ENCODE assay signal across 24 cellular contexts in the genomic region with DNA sequence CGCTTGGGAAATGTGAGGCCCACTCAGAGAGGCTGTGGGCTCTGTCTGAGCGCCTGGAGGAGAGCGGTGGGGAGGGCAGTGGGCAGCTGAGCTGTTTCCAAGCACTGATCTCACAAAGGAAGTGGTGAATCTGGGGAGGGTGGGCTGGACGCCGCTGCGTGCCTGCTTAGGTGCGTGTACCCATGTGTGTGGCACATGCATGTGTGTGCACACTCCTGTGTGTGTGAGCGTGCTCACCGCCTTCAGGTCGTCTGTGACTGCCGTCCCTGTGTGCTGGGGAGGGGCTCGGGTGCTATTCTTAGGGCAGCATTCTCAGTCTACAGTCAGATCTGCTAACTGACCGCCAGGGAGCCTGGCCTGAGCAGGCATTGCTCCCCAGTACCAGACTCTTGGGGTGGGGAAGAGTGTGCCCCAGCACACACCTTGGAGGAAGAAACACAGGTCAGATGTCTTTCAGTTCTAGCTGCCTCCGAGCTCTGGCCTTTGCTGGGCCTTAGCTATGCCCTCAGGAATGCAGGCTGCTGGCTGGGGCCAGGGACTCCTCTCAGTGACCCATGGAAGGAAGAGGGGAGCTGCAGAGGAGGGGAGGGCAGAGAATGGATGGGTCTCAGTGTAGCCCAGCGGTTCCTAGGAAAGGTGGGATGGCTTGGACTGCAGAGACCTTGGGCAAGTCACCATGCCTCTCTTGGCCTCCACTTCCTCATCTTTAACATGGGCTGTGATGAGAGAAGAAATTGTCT. TPM values are rescaled to one million over a fixed set of nuclear protein-coding genes. Genes with fewer than 3 reads are reported as not detected.
DNase-seq lines count a peak whose midpoint lies in the region; ATAC-seq and TF ChIP-seq lines count a peak whose summit lies in the region.
"Had no signal": no experiment of that assay in that cellular context is flagged by ENCODE, and none has a peak within 500 bp of the region (broad histone marks: within the 10 kb centered on the region; RNA-seq: fewer than 3 reads in every experiment).

No MANE protein-coding gene starts in this region.

- intact Hi-C loops in A673 (cut with micrococcal nuclease; ENCODE audit: unreplicated experiment): no loop called here
- intact Hi-C loops in mammary epithelial cell (cut with micrococcal nuclease): no loop called here
- intact Hi-C loops in CD4-positive, alpha-beta T cell (cut with DNase I, micrococcal nuclease): no loop called here

- H3K36me3 ChIP-seq in endodermal cell (ENCODE audit: control insufficient read depth, insufficient read depth, low read length) (no peaks in the 10 kb centered on the region), A673 (ENCODE audit: insufficient read depth, low read length, poor library complexity, severe bottlenecking) (no peaks in the 10 kb centered on the region), mammary epithelial cell (ENCODE audit: insufficient read depth, low read length) (no peaks in the 10 kb centered on the region)
- H3K36me3 ChIP-seq: esophagus muscularis mucosa, gastrocnemius medialis, SJSA1, suprapubic skin had no signal

- H3K4me2 ChIP-seq in mammary epithelial cell (ENCODE audit: insufficient read depth, low read depth, low read length): no peak overlapping the region

- H3K4me1 ChIP-seq in endodermal cell (ENCODE audit: control insufficient read depth, insufficient read depth, low read length): no peaks in the 10 kb centered on the region
- H3K4me1 ChIP-seq in A673 (ENCODE audit: insufficient read depth, low read length, poor library complexity, severe bottlenecking): peaks cover 4% of the 10 kb centered on the region
- peaks cover 21% of the 10 kb centered on the region for H3K4me1 ChIP-seq in mammary epithelial cell (ENCODE audit: insufficient read depth, low read length)
- H3K4me1 ChIP-seq: gastrocnemius medialis, SJSA1 had no signal

- H3K27ac Mint-ChIP-seq in endodermal cell (no peak overlapping the region), nephron progenitor cell (peak overlapping the region; percentile 12)
- no peak overlapping the region for H3K27ac Mint-ChIP-seq in CD4-positive, alpha-beta T cell
- H3K27ac Mint-ChIP-seq: activated naive CD4-positive, alpha-beta T cell treated with anti-CD3 and anti-CD28 coated beads, Interleukin-2, amount 10 ng/mL, durations not matched to agents 7 days and 5 days had no signal

- in situ Hi-C loops in mammary epithelial cell (cut with MboI; ENCODE audit: low sequenced_read_pairs in 2 of 2): no loop called here

- dilution Hi-C loops in mammary epithelial cell (cut with HindIII; ENCODE audit: low sequenced_read_pairs): no loop called here

- TF ChIP-seq CTCF in endodermal cell (conservative IDR thresholded peaks at IDR 0.05) (no peak), nephron progenitor cell (IDR thresholded peaks at IDR 0.05) (no peak), A673 (conservative IDR thresholded peaks at IDR 0.05; ENCODE audit: low read depth, low read length) (no peak), mammary epithelial cell (conservative IDR thresholded peaks at IDR 0.05 in 1 of 2, IDR thresholded peaks at IDR 0.05 in 1 of 2; ENCODE audit: extremely low read depth in 1 of 2, insufficient read depth in 1 of 2, low read depth in 1 of 2, low read length in 2 of 2) (no peak)
- no peak for TF ChIP-seq CTCF in CD4-positive, alpha-beta T cell (IDR thresholded peaks at IDR 0.05)

- H3K4me1 Mint-ChIP-seq in endodermal cell (no peaks in the 10 kb centered on the region), nephron progenitor cell (peaks cover 29% of the 10 kb centered on the region)
- no peaks in the 10 kb centered on the region for H3K4me1 Mint-ChIP-seq in CD4-positive, alpha-beta T cell (ENCODE audit: low read depth)
- H3K4me1 Mint-ChIP-seq: activated naive CD4-positive, alpha-beta T cell treated with anti-CD3 and anti-CD28 coated beads, Interleukin-2, amount 10 ng/mL, durations not matched to agents 7 days and 5 days had no signal

- no peaks in the 10 kb centered on the region for H3K9me3 Mint-ChIP-seq in endodermal cell
- peaks cover 9% of the 10 kb centered on the region for H3K9me3 Mint-ChIP-seq in nephron progenitor cell
- no peaks in the 10 kb centered on the region for H3K9me3 Mint-ChIP-seq in CD4-positive, alpha-beta T cell

- 89 to 92% methylated on average over 11 to 15 of the region's 15 CpGs for WGBS in endodermal cell (ENCODE audit: insufficient coverage in 1 of 2, insufficient read length in 1 of 2), 2 experiments
- WGBS in mammary epithelial cell (ENCODE audit: low coverage, missing lambda C conversion rate): 97% methylated on average over 12 of the region's 15 CpGs

- POLR2A ChIA-PET in A673 (lab: Charles Lee; ENCODE audit: low non-redundant PET): no interaction called here
- POLR2A ChIA-PET in CD4-positive, alpha-beta T cell (lab: Charles Lee): no interaction called here

- no peaks in the 10 kb centered on the region for H3K27me3 ChIP-seq in endodermal cell (ENCODE audit: control insufficient read depth, insufficient read depth, low read length, poor library complexity, severe bottlenecking)
- no peaks in the 10 kb centered on the region for H3K27me3 ChIP-seq in A673 (replicated peaks; ENCODE audit: insufficient read depth, low read depth, low read length, poor library complexity)
- H3K27me3 ChIP-seq in mammary epithelial cell (ENCODE audit: insufficient read depth, low read length): no peaks in the 10 kb centered on the region
- H3K27me3 ChIP-seq in CD4-positive, alpha-beta T cell (ENCODE audit: control insufficient read depth, insufficient read depth, low read length): no peaks in the 10 kb centered on the region
- H3K27me3 ChIP-seq: esophagus muscularis mucosa, gastrocnemius medialis, SJSA1, suprapubic skin had no signal

- H3K27me3 Mint-ChIP-seq in endodermal cell (ENCODE audit: insufficient read depth): no peaks in the 10 kb centered on the region
- no peaks in the 10 kb centered on the region for H3K27me3 Mint-ChIP-seq in nephron progenitor cell (ENCODE audit: low read depth, poor library complexity)
- no peaks in the 10 kb centered on the region for H3K27me3 Mint-ChIP-seq in CD4-positive, alpha-beta T cell
- H3K27me3 Mint-ChIP-seq: activated naive CD4-positive, alpha-beta T cell treated with anti-CD3 and anti-CD28 coated beads, Interleukin-2, amount 10 ng/mL, durations not matched to agents 7 days and 5 days had no signal

- H3K36me3 Mint-ChIP-seq in endodermal cell (ENCODE audit: low read depth) (no peaks in the 10 kb centered on the region), nephron progenitor cell (ENCODE audit: low read depth) (no peaks in the 10 kb centered on the region)
- no peaks in the 10 kb centered on the region for H3K36me3 Mint-ChIP-seq in CD4-positive, alpha-beta T cell (ENCODE audit: low read depth)
- H3K36me3 Mint-ChIP-seq: activated naive CD4-positive, alpha-beta T cell treated with anti-CD3 and anti-CD28 coated beads, Interleukin-2, amount 10 ng/mL, durations not matched to agents 7 days and 5 days had no signal

- H3K27ac ChIP-seq in endodermal cell (ENCODE audit: low read depth, low read length): no peak overlapping the region
- H3K27ac ChIP-seq in A673 (ENCODE audit: low read depth, low read length, poor library complexity, severe bottlenecking): no peak overlapping the region
- no peak overlapping the region for H3K27ac ChIP-seq in mammary epithelial cell (ENCODE audit: insufficient read depth, low read depth, low read length)
- no peak overlapping the region for H3K27ac ChIP-seq in CD4-positive, alpha-beta T cell (ENCODE audit: low read depth, low read length)
- H3K27ac ChIP-seq: esophagus muscularis mucosa, gastrocnemius medialis, SJSA1, suprapubic skin had no signal

- ATAC-seq in HG02885 (IDR thresholded peaks at IDR 0.05; ENCODE audit: poor library complexity, unreplicated experiment): no peak
- no peak for ATAC-seq in CD4-positive, alpha-beta T cell (ENCODE audit: poor library complexity)
- ATAC-seq: gastrocnemius medialis had no signal

- no peak overlapping the region for H3K4me3 Mint-ChIP-seq in endodermal cell
- no peak overlapping the region for H3K4me3 Mint-ChIP-seq in nephron progenitor cell
- no peak overlapping the region for H3K4me3 Mint-ChIP-seq in CD4-positive, alpha-beta T cell
- H3K4me3 Mint-ChIP-seq: activated naive CD4-positive, alpha-beta T cell treated with anti-CD3 and anti-CD28 coated beads, Interleukin-2, amount 10 ng/mL, durations not matched to agents 7 days and 5 days had no signal

- H3K4me3 ChIP-seq in endodermal cell (ENCODE audit: low read length) (no peak overlapping the region), A673 (ENCODE audit: low read depth, low read length, poor library complexity, severe bottlenecking) (no peak overlapping the region), mammary epithelial cell (replicated peaks in 1 of 3; ENCODE audit: insufficient read depth in 1 of 3, low read depth in 2 of 3, low read length in 3 of 3) (no peak overlapping the region)
- H3K4me3 ChIP-seq: esophagus muscularis mucosa, gastrocnemius medialis, SJSA1, suprapubic skin had no signal

- DNase-seq in AG08396 (ENCODE audit: low spot score) (peak; percentile 56), HT1080 (ENCODE audit: low read depth) (peak; percentile 35), endodermal cell (peak; percentile 63), nephron progenitor cell (no peak), A673 (ENCODE audit: low spot score) (no peak), mammary epithelial cell (no peak)
- no peak for DNase-seq in CD4-positive, alpha-beta T cell
- DNase-seq: activated naive CD4-positive, alpha-beta T cell treated with anti-CD3 and anti-CD28 coated beads, Interleukin-2, amount 10 ng/mL, durations not matched to agents 7 days and 5 days; amygdala; cortex of kidney; gastrocnemius medialis; NCI-H1048; NCI-H187; NCI-H526 treated with DMSO at 0.1 percent for 48 hours; occipital lobe; small intestine; stimulated activated CD4-positive, alpha-beta T cell treated with anti-CD3 and anti-CD28 coated beads, Interleukin-2, amount 100 ng/mL, for 24 hours had no signal

- CTCF ChIA-PET in A673 (lab: Charles Lee): no interaction called here
- CTCF ChIA-PET in mammary epithelial cell (lab: Charles Lee; ENCODE audit: low non-redundant PET): no interaction called here
- CTCF ChIA-PET in CD4-positive, alpha-beta T cell (lab: Charles Lee): no interaction called here

- no peak overlapping the region for H2AFZ ChIP-seq in mammary epithelial cell (ENCODE audit: low read depth, low read length)

- no peak overlapping the region for H3K9ac ChIP-seq in endodermal cell (ENCODE audit: extremely low read depth, low read length, poor library complexity, severe bottlenecking)
- no peak overlapping the region for H3K9ac ChIP-seq in mammary epithelial cell (ENCODE audit: insufficient read depth, low read length)

- BruUV-seq in A673 (replicated peaks; lab: Mats Ljungman, UMichigan) (no TSS peak), mammary epithelial cell (replicated peaks; lab: Mats Ljungman, UMichigan) (no TSS peak)

- H3K79me2 ChIP-seq in mammary epithelial cell (ENCODE audit: insufficient read depth, low read length): no peaks in the 10 kb centered on the region

- H3K9me3 ChIP-seq in endodermal cell (ENCODE audit: control insufficient read depth, low read length) (peaks cover 3% of the 10 kb centered on the region), A673 (ENCODE audit: low read depth, low read length, poor library complexity, severe bottlenecking) (no peaks in the 10 kb centered on the region), mammary epithelial cell (replicated peaks; ENCODE audit: insufficient read depth, low read length) (no peaks in the 10 kb centered on the region)
- H3K9me3 ChIP-seq in CD4-positive, alpha-beta T cell (ENCODE audit: control insufficient read depth, low read length): no peaks in the 10 kb centered on the region
- H3K9me3 ChIP-seq: esophagus muscularis mucosa, gastrocnemius medialis, SJSA1, suprapubic skin had no signal

- no peaks in the 10 kb centered on the region for H4K20me1 ChIP-seq in mammary epithelial cell (ENCODE audit: insufficient read depth, low read length)

RNA-seq across cellular contexts. Expression of a gene that starts 31.4 kb away (rescaled TPM):
- 0.71 and 1.6 TPM in 2 replicates for total RNA-seq in HT1080 (2014; rRNA removed; shearing (Covaris generic))
- polyA plus RNA-seq in HT1080 (2015; cell fraction: cytosol; rRNA removed): 0.79 and 0.83 TPM in 2 replicates
- 0.31 and 0.83 TPM in 2 replicates for polyA plus RNA-seq in HT1080 (2015; cell fraction: nucleus; rRNA removed)
- 1 to 10 TPM in 1 of 2 donors, under 1 TPM in 1; 0.26 to 1.3 TPM for total RNA-seq in endodermal cell
- polyA plus RNA-seq in endodermal cell (2013, experiment 1 of 2): 5.0 TPM
- polyA plus RNA-seq in endodermal cell (2013, experiment 2 of 2): 4.1 TPM
- total RNA-seq in A673 (2021): 0.24 and 0.45 TPM in 2 replicates
- 10 to 100 TPM in 1 of 2 donors, 1 to 10 TPM in 1; 4.8 to 14.8 TPM for total RNA-seq in mammary epithelial cell
- 5.4 TPM for polyA plus RNA-seq in mammary epithelial cell
- polyA minus RNA-seq in mammary epithelial cell: 3.7 TPM
- total RNA-seq in CD4-positive, alpha-beta T cell: under 1 TPM in 1 of 2 experiments, not detected in 1; 0.52 TPM
- total RNA-seq: activated CD8-positive, alpha-beta memory T cell treated with anti-CD3 and anti-CD28 coated beads for 36 hours; lung microvascular endothelial cell; T-helper 1 cell treated with Interleukin-12 subunit alpha and Interleukin-12 subunit beta and Interleukin-4 antibody, amounts not matched to agents 30 ng/mL and 1 ng/mL, for 36 hours had no signal

RNA-seq across cellular contexts. Expression of a gene that starts 54.3 kb away (rescaled TPM):
- not detected in 2 replicates for total RNA-seq in HT1080 (2014; rRNA removed; shearing (Covaris generic))
- 0.03 and 0.14 TPM in 2 replicates for polyA plus RNA-seq in HT1080 (2015; cell fraction: cytosol; rRNA removed)
- 0.33 and 0.46 TPM in 2 replicates for polyA plus RNA-seq in HT1080 (2015; cell fraction: nucleus; rRNA removed)
- total RNA-seq in endodermal cell (1 to 10 TPM; 2.2 to 2.3 TPM), A673 (2021) (1.4 and 1.6 TPM in 2 replicates), mammary epithelial cell (10 to 100 TPM; 27.3 to 73.5 TPM)
- 2.1 TPM for polyA plus RNA-seq in endodermal cell (2013, experiment 1 of 2)
- polyA plus RNA-seq in endodermal cell (2013, experiment 2 of 2): 1.3 TPM
- 48.8 TPM for polyA plus RNA-seq in mammary epithelial cell
- 88.2 TPM for polyA minus RNA-seq in mammary epithelial cell
- total RNA-seq in CD4-positive, alpha-beta T cell: under 1 TPM; 0.60 to 0.73 TPM

Comparison
In these comparisons a context has a peak if more than half of its experiments do, and no peak if none do; other contexts are left out.
1. DNase-seq: peak in AG08396 (single experiment), HT1080 (single experiment) and endodermal cell (single experiment); none in nephron progenitor cell (single experiment), A673 (single experiment), mammary epithelial cell (single experiment) and CD4-positive, alpha-beta T cell (0 of 10).
2. RNA of a gene that starts 54.3 kb away (total RNA-seq): 27.3 to 73.5 TPM in mammary epithelial cell; 2.2 to 2.3 TPM in endodermal cell, 1.4 to 1.6 TPM in A673, 0.60 to 0.73 TPM in CD4-positive, alpha-beta T cell and not detected in HT1080; every median in the first group is over 4 times any median in the second.